Comparison of ENCODE assay signal across 8 cellular contexts in the genomic region with DNA sequence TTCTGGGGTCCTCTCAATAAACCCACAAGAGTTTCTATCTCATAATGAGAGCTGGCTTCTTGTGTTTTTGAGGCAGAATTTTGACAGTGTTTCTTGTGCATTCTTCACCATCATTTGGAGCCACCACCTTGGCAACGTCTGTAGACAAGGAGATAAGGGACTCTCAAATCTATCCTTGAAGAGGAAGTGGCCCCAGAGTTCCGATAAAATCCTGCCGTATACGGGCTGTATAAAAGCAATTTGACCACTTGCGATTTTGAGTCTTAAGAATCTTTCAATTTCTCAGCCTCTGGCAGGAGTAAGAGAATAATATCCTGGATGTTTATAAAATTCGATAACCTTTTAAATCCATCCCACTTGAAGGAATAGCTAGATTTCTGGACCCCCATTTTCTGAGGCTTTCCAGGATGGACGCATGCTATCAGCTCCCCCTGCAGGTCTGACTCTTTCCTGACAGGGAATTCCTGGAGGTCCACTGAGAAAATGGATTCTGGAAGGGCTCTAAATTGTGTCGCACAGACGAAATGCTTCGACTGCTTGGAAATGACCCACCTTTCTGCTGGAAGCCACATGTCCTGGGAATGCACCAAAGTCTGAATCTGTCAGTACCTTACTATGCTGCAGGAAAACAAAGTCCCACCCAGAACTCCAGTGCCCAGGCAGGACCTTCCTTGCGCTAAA. TPM values are rescaled to one million over a fixed set of nuclear protein-coding genes. Genes with fewer than 3 reads are reported as not detected.
A peak's percentile ranks its signal among the peaks of the same experiment; 100 is the strongest.
DNase-seq lines count a peak whose midpoint lies in the region; ATAC-seq, FAIRE-seq and TF ChIP-seq lines count a peak whose summit lies in the region.

No MANE protein-coding gene starts in this region.

- no peak for TF ChIP-seq EP300 in SK-N-SH (IDR thresholded peaks at IDR 0.05; ENCODE audit: borderline replicate concordance in 1 of 2, low read depth in 1 of 2, low read length in 1 of 2)

- TF ChIP-seq CTCF in SK-N-SH (IDR thresholded peaks at IDR 0.05) = peak; percentile 96
- peak; percentile 79 for TF ChIP-seq CTCF in foreskin keratinocyte (conservative IDR thresholded peaks at IDR 0.05)
- peak; percentile 83 for TF ChIP-seq CTCF in psoas muscle (IDR thresholded peaks at IDR 0.05)

- peak overlapping the region; percentile 91 for H2AFZ ChIP-seq in SK-N-SH (ENCODE audit: low read depth)

- H3K27me3 ChIP-seq in SK-N-SH (ENCODE audit: insufficient read depth) = no peaks in the 10 kb centered on the region
- no peaks in the 10 kb centered on the region for H3K27me3 ChIP-seq in foreskin keratinocyte
- H3K27me3 ChIP-seq in psoas muscle (ENCODE audit: insufficient read depth in 3 of 3, low read length in 2 of 3) = no peaks in the 10 kb centered on the region

- DNase-seq in COLO829 (ENCODE audit: low spot score) (peak; percentile 50), HT1080 (ENCODE audit: low read depth) (peak; percentile 47), SK-N-SH (peak; percentile 85), foreskin keratinocyte (no peak), psoas muscle (no peak), GM12892 (ENCODE audit: insufficient read length) (no peak)
- no peak for DNase-seq in activated T-cell treated with anti-CD3 and anti-CD28 coated beads, Interleukin-2, amount 50 U/mL, for 4 hours

- peaks cover 0 to 9% of the 10 kb centered on the region in 2 experiments; a peak in 1 of 4 replicates for H3K4me1 ChIP-seq in SK-N-SH (ENCODE audit: control insufficient read depth in 1 of 2, insufficient read depth in 2 of 2, low read depth in 1 of 2, low read length in 1 of 2)
- no peaks in the 10 kb centered on the region for H3K4me1 ChIP-seq in foreskin keratinocyte
- H3K4me1 ChIP-seq in psoas muscle = peaks cover 39% of the 10 kb centered on the region

- H3K9ac ChIP-seq in SK-N-SH = peak overlapping the region; percentile 5; the same call in 1 of the 2 replicates

- H3K36me3 ChIP-seq in SK-N-SH (replicated peaks in 1 of 2; ENCODE audit: control insufficient read depth in 1 of 2, insufficient read depth in 2 of 2, low read length in 1 of 2) (no peaks in the 10 kb centered on the region), psoas muscle (ENCODE audit: insufficient read depth in 1 of 2, low read depth in 1 of 2) (no peaks in the 10 kb centered on the region)

- H3K36me3 Mint-ChIP-seq in activated T-cell treated with anti-CD3 and anti-CD28 coated beads, Interleukin-2, amount 50 U/mL, for 4 hours (ENCODE audit: insufficient read depth) = peaks cover 1% of the 10 kb centered on the region

- H3K9me3 ChIP-seq in SK-N-SH (no peaks in the 10 kb centered on the region), psoas muscle (no peaks in the 10 kb centered on the region)

- no peak for FAIRE-seq in GM12892 (lab: Jason Lieb, UNC)

- no peaks in the 10 kb centered on the region for H3K79me2 ChIP-seq in SK-N-SH (ENCODE audit: insufficient read depth)

- no peaks in the 10 kb centered on the region for H3K9me2 ChIP-seq in SK-N-SH

- H3K27ac ChIP-seq in SK-N-SH (ENCODE audit: low read depth in 2 of 2, low read length in 1 of 2) (no peak overlapping the region), foreskin keratinocyte (no peak overlapping the region), psoas muscle (no peak overlapping the region)

- intact Hi-C loops in psoas muscle (cut with DNase I) = loop anchor here (1.0 to 5.0 kb wide), 5 partner anchors 69 to 280 kb away; partner anchors contain the start of gene ROCK2 (in 1 of the 2)

- H4K20me1 ChIP-seq in SK-N-SH (ENCODE audit: insufficient read depth) = no peaks in the 10 kb centered on the region

- TF ChIP-seq POLR2A in GM12892 (IDR thresholded peaks at IDR 0.05; ENCODE audit: low read depth, low read length) = no peak

- POLR2A ChIA-PET in SK-N-SH (lab: Yijun Ruan, JAX) = interaction anchor here (1.1 to 1.8 kb wide), 3 partner anchors 68 to 280 kb away, joined by 3 to 8 read pairs (median 5); partner anchors contain the start of gene ROCK2

- WGBS in SK-N-SH (ENCODE audit: low lambda C conversion rate) = 17% methylated on average over 11 of the region's 11 CpGs
- WGBS in psoas muscle, 3 donors = 27 to 30% (median 29%) methylated on average over 11 of the region's 11 CpGs

- H3K4me3 ChIP-seq in SK-N-SH (ENCODE audit: low read depth in 2 of 2, low read length in 1 of 2) (peak overlapping the region; percentile 46 to 49), psoas muscle (peak overlapping the region; percentile 62)

- ATAC-seq in foreskin keratinocyte = peak; percentile 12
- ATAC-seq in psoas muscle = peak in 2 of 4 donors; percentile 65 to 76
- ATAC-seq in activated T-cell treated with anti-CD3 and anti-CD28 coated beads, Interleukin-2, amount 50 U/mL, for 4 hours = no peak
- ATAC-seq in GM18909 (IDR thresholded peaks at IDR 0.05; ENCODE audit: poor library complexity, unreplicated experiment) = no peak

- H3K4me3 Mint-ChIP-seq in activated T-cell treated with anti-CD3 and anti-CD28 coated beads, Interleukin-2, amount 50 U/mL, for 4 hours = no peak overlapping the region

- H3K4me2 ChIP-seq in SK-N-SH = peak overlapping the region; percentile 52

- peak; percentile 97 for TF ChIP-seq RAD21 in SK-N-SH (IDR thresholded peaks at IDR 0.05; ENCODE audit: low read length)

- H3K27me3 Mint-ChIP-seq in activated T-cell treated with anti-CD3 and anti-CD28 coated beads, Interleukin-2, amount 50 U/mL, for 4 hours (ENCODE audit: low read depth) = peaks cover 36% of the 10 kb centered on the region

- CTCF ChIA-PET in SK-N-SH (lab: Yijun Ruan, JAX) = interaction anchor here (0.7 to 18.9 kb wide), 88 partner anchors 10 to 620 kb away, joined by 3 to 294 read pairs (median 5); partner anchors contain the start of genes ROCK2 and SLC66A3

- H3F3A ChIP-seq in SK-N-SH (replicated peaks; ENCODE audit: insufficient read depth) = no peaks in the 10 kb centered on the region

- H3K4me1 Mint-ChIP-seq in activated T-cell treated with anti-CD3 and anti-CD28 coated beads, Interleukin-2, amount 50 U/mL, for 4 hours (ENCODE audit: low read depth) = no peaks in the 10 kb centered on the region

- peaks cover 3% of the 10 kb centered on the region for H3K9me3 Mint-ChIP-seq in activated T-cell treated with anti-CD3 and anti-CD28 coated beads, Interleukin-2, amount 50 U/mL, for 4 hours

TF ChIP-seq in SK-N-SH, 30 proteins besides CTCF, POLR2A, EP300 and RAD21 (continues in another document):
- TF ChIP-seq POLR2AphosphoS5 (IDR thresholded peaks at IDR 0.05; ENCODE audit: low read depth, low read length) = no peak
- 0 out of 2 replicates have a peak, but pooled peaks have one; percentile 10 for TF ChIP-seq RCOR1 (IDR thresholded peaks at IDR 0.05; ENCODE audit: low read length)
- no peak for TF ChIP-seq IRF3 (IDR thresholded peaks at IDR 0.05; ENCODE audit: low read depth, low read length)
- no peak for TF ChIP-seq RFX5 (IDR thresholded peaks at IDR 0.05; ENCODE audit: low read length)
- TF ChIP-seq MAX (IDR thresholded peaks at IDR 0.05; ENCODE audit: low read depth) = no peak
- no peak for TF ChIP-seq YY1 (IDR thresholded peaks at IDR 0.05; ENCODE audit: low read depth)
- peak; percentile 15 for TF ChIP-seq CHD2 (IDR thresholded peaks at IDR 0.05; ENCODE audit: low read length, partially characterized antibody)
- TF ChIP-seq TAF1 (IDR thresholded peaks at IDR 0.05; ENCODE audit: borderline replicate concordance, low read depth, low read length) = no peak
- no peak for TF ChIP-seq FOSL2 (IDR thresholded peaks at IDR 0.05; ENCODE audit: borderline replicate concordance, low read depth)
- TF ChIP-seq, protein P1, sequence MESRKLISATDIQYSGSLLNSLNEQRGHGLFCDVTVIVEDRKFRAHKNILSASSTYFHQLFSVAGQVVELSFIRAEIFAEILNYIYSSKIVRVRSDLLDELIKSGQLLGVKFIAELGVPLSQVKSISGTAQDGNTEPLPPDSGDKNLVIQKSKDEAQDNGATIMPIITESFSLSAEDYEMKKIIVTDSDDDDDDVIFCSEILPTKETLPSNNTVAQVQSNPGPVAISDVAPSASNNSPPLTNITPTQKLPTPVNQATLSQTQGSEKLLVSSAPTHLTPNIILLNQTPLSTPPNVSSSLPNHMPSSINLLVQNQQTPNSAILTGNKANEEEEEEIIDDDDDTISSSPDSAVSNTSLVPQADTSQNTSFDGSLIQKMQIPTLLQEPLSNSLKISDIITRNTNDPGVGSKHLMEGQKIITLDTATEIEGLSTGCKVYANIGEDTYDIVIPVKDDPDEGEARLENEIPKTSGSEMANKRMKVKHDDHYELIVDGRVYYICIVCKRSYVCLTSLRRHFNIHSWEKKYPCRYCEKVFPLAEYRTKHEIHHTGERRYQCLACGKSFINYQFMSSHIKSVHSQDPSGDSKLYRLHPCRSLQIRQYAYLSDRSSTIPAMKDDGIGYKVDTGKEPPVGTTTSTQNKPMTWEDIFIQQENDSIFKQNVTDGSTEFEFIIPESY (IDR thresholded peaks at IDR 0.05; ENCODE audit: borderline replicate concordance, low read depth) = no peak
- no peak for TF ChIP-seq RXRA (IDR thresholded peaks at IDR 0.05; ENCODE audit: borderline replicate concordance, low read depth)
- no peak for TF ChIP-seq TEAD4 (IDR thresholded peaks at IDR 0.05; ENCODE audit: borderline replicate concordance, insufficient read depth)

RNA-seq across cellular contexts. Expression of gene E2F6, which starts 54.1 kb away (rescaled TPM):
- total RNA-seq in HT1080 (2014; rRNA removed; shearing (Covaris generic)) = 19.3 and 21.4 TPM in 2 replicates
- polyA plus RNA-seq in HT1080 (2015; cell fraction: cytosol; rRNA removed) = 19.1 and 23.3 TPM in 2 replicates
- polyA plus RNA-seq in HT1080 (2015; cell fraction: nucleus; rRNA removed) = 17.2 and 25.1 TPM in 2 replicates
- polyA plus RNA-seq in SK-N-SH (2012; rRNA removed) (15.3 and 19.7 TPM in 2 replicates), foreskin keratinocyte (8.5 and 9.6 TPM in 2 replicates), psoas muscle (10 to 100 TPM; 20.7 to 56.4 (median 31.3) TPM)
- polyA plus RNA-seq in SK-N-SH (2012; cell fraction: cytosol; rRNA removed) = 18.9 and 19.2 TPM in 2 replicates
- 28.1 and 36.0 TPM in 2 replicates for polyA plus RNA-seq in SK-N-SH (2012; cell fraction: nucleus; rRNA removed)
- total RNA-seq in foreskin keratinocyte (12.5 and 12.7 TPM in 2 replicates), psoas muscle (10 to 100 TPM; 19.5 to 38.4 (median 25.7) TPM)
- 10 to 100 TPM; 21.8 to 23.7 (median 23.2) TPM for total RNA-seq in activated T-cell treated with anti-CD3 and anti-CD28 coated beads, Interleukin-2, amount 50 U/mL, for 4 hours
- 8.1 TPM for polyA plus RNA-seq in GM12892 (2012; ENCODE audit: missing spikeins)

Comparison
In these comparisons a context has a peak if more than half of its experiments do, and no peak if none do; other contexts are left out.
1. DNase-seq: peak in COLO829 (single experiment), HT1080 (single experiment) and SK-N-SH (single experiment); none in foreskin keratinocyte (0 of 2), psoas muscle (0 of 2), activated T-cell treated with anti-CD3 and anti-CD28 coated beads, Interleukin-2, amount 50 U/mL, for 4 hours (single experiment) and GM12892 (single experiment).
2. Peak in every context shown above with its lines, with median percentiles within 50 percentile points of each other: CTCF ChIP-seq.